27 cellular contexts compared by ENCODE assay signal in the genomic region with DNA sequence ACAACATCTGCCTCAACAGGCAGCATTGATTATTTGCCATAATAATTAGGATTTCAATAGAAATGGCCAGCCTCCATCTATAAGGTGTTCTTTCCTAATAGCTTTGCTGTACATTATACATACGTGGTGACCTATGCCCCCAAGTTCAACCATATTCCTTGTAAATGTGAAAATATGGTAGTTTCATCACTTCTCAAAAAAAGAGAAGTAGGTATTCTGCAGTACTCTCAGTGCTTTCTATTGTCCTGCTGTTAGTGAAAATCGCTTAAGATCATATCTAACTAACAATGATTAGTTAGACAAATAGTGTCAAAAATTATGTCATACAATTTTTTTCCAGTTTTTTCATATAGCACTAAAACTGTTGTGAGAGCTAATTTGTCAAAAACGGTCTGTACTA.
DNase-seq lines count a peak whose midpoint lies in the region; ATAC-seq and TF ChIP-seq lines count a peak whose summit lies in the region.
"Had no signal": no experiment of that assay in that cellular context is flagged by ENCODE, and none has a peak within 500 bp of the region (broad histone marks: within the 10 kb centered on the region; RNA-seq: fewer than 3 reads in every experiment).

No MANE protein-coding gene starts in this region.

- no TSS peak for BruUV-seq in MCF 10A (replicated peaks; lab: Mats Ljungman, UMichigan)

- H3K4me3 Mint-ChIP-seq in MCF 10A (ENCODE audit: unreplicated experiment), result no peak overlapping the region
- no peak overlapping the region for H3K4me3 Mint-ChIP-seq in T-helper 2 cell treated with Interferon-gamma antibody and Interleukin-4, amounts not matched to agents 5 μg/mL and 100 μg/mL, for 36 hours
- H3K4me3 Mint-ChIP-seq: activated CD4-positive, alpha-beta T cell treated with anti-CD3 and anti-CD28 coated beads, Interleukin-2, amount 10 ng/mL, durations not matched to agents 24 days and 14 days; activated naive CD8-positive, alpha-beta T cell treated with anti-CD3 and anti-CD28 coated beads, Interleukin-2, amount 10 ng/mL, durations not matched to agents 7 days and 5 days; CD4-positive, alpha-beta T cell; effector memory CD8-positive, alpha-beta T cell; neural crest cell; stimulated activated naive CD8-positive, alpha-beta T cell treated with anti-CD3 and anti-CD28 coated beads, Interleukin-15, Interleukin-2, amounts not matched to agents 100 ng/mL and 50 ng/mL, for 24 hours had no signal

- TF ChIP-seq CTCF in MCF 10A (IDR thresholded peaks at IDR 0.05; ENCODE audit: unreplicated experiment), result no peak

- CTCF ChIA-PET in MCF 10A (lab: Yijun Ruan, JAX), result interaction anchor here (0.7 kb wide), 1 partner anchor 1650 kb away, joined by 3 read pairs; no protein-coding TSS in a partner anchor

- ATAC-seq in GM18870 (IDR thresholded peaks at IDR 0.05; ENCODE audit: unreplicated experiment) (peak; percentile 46), GM21529 (IDR thresholded peaks at IDR 0.05; ENCODE audit: unreplicated experiment) (peak; percentile 55), HG03469 (IDR thresholded peaks at IDR 0.05; ENCODE audit: unreplicated experiment) (peak; percentile 51)
- ATAC-seq: body of pancreas; effector memory CD8-positive, alpha-beta T cell; gastrocnemius medialis; lower lobe of right lung; psoas muscle had no signal

- no peaks in the 10 kb centered on the region for H3K9me3 Mint-ChIP-seq in MCF 10A (ENCODE audit: unreplicated experiment)
- no peaks in the 10 kb centered on the region for H3K9me3 Mint-ChIP-seq in T-helper 2 cell treated with Interferon-gamma antibody and Interleukin-4, amounts not matched to agents 5 μg/mL and 100 μg/mL, for 36 hours
- H3K9me3 Mint-ChIP-seq: activated CD4-positive, alpha-beta T cell treated with anti-CD3 and anti-CD28 coated beads, Interleukin-2, amount 10 ng/mL, durations not matched to agents 24 days and 14 days; activated naive CD8-positive, alpha-beta T cell treated with anti-CD3 and anti-CD28 coated beads, Interleukin-2, amount 10 ng/mL, durations not matched to agents 7 days and 5 days; CD4-positive, alpha-beta T cell; stimulated activated naive CD8-positive, alpha-beta T cell treated with anti-CD3 and anti-CD28 coated beads, Interleukin-15, Interleukin-2, amounts not matched to agents 100 ng/mL and 50 ng/mL, for 24 hours had no signal

- intact Hi-C loops in MCF 10A (cut with micrococcal nuclease), result no loop called here

- H3K27me3 Mint-ChIP-seq in MCF 10A (ENCODE audit: insufficient read depth, unreplicated experiment), result no peaks in the 10 kb centered on the region
- peaks cover 12% of the 10 kb centered on the region for H3K27me3 Mint-ChIP-seq in T-helper 2 cell treated with Interferon-gamma antibody and Interleukin-4, amounts not matched to agents 5 μg/mL and 100 μg/mL, for 36 hours (ENCODE audit: low read depth)
- H3K27me3 Mint-ChIP-seq: effector memory CD8-positive, alpha-beta T cell had no signal

- H3K27ac Mint-ChIP-seq in MCF 10A (ENCODE audit: low read depth, unreplicated experiment), result no peak overlapping the region
- H3K27ac Mint-ChIP-seq in T-helper 2 cell treated with Interferon-gamma antibody and Interleukin-4, amounts not matched to agents 5 μg/mL and 100 μg/mL, for 36 hours, result no peak overlapping the region
- H3K27ac Mint-ChIP-seq: activated CD4-positive, alpha-beta T cell treated with anti-CD3 and anti-CD28 coated beads, Interleukin-2, amount 10 ng/mL, durations not matched to agents 24 days and 14 days; activated naive CD8-positive, alpha-beta T cell treated with anti-CD3 and anti-CD28 coated beads, Interleukin-2, amount 10 ng/mL, durations not matched to agents 7 days and 5 days; CD4-positive, alpha-beta T cell; effector memory CD8-positive, alpha-beta T cell; stimulated activated naive CD8-positive, alpha-beta T cell treated with anti-CD3 and anti-CD28 coated beads, Interleukin-15, Interleukin-2, amounts not matched to agents 100 ng/mL and 50 ng/mL, for 24 hours had no signal

- DNase-seq in SKM-1 treated with dmso at 0.1 percent for 144 hours (lab: John Stamatoyannopoulos, UW; ENCODE audit: unreplicated experiment) (peak; percentile 52), MCF 10A (ENCODE audit: unreplicated experiment) (no peak), islet precursor cell (no peak)
- no peak for DNase-seq in T-helper 2 cell treated with Interferon-gamma antibody and Interleukin-4, amounts not matched to agents 5 μg/mL and 100 μg/mL, for 36 hours (ENCODE audit: low spot score)
- DNase-seq: activated CD4-positive, alpha-beta T cell treated with anti-CD3 and anti-CD28 coated beads, Interleukin-2, amount 10 ng/mL, durations not matched to agents 24 days and 14 days; activated CD8-positive, alpha-beta memory T cell treated with anti-CD3 and anti-CD28 coated beads, Interleukin-2, amount 50 U/mL, for 48 hours; activated naive CD8-positive, alpha-beta T cell treated with anti-CD3 and anti-CD28 coated beads, Interleukin-2, amount 10 ng/mL, durations not matched to agents 7 days and 5 days; body of pancreas; CD4-positive, alpha-beta T cell; DMS 273 treated with DMSO at 0.1 percent for 48 hours; effector memory CD8-positive, alpha-beta T cell; gastrocnemius medialis; KBM-7; kidney; lower lobe of right lung; NCI-H1092; NCI-H2029 treated with DMSO at 0.1 percent for 48 hours; NCI-H446 treated with DMSO at 0.1 percent for 48 hours; NK-92 treated with Interleukin-12 subunit alpha and Interleukin-12 subunit beta, amount 100 ng/mL, for 24 hours; psoas muscle; T-helper 1 cell; tibial artery had no signal

- H3K36me3 Mint-ChIP-seq in MCF 10A (ENCODE audit: insufficient read depth, unreplicated experiment), result no peaks in the 10 kb centered on the region
- H3K36me3 Mint-ChIP-seq in T-helper 2 cell treated with Interferon-gamma antibody and Interleukin-4, amounts not matched to agents 5 μg/mL and 100 μg/mL, for 36 hours (ENCODE audit: low read depth), result no peaks in the 10 kb centered on the region
- H3K36me3 Mint-ChIP-seq: activated naive CD8-positive, alpha-beta T cell treated with anti-CD3 and anti-CD28 coated beads, Interleukin-2, amount 10 ng/mL, durations not matched to agents 7 days and 5 days had no signal

- H3K4me1 Mint-ChIP-seq in MCF 10A (ENCODE audit: insufficient read depth, unreplicated experiment), result no peaks in the 10 kb centered on the region
- H3K4me1 Mint-ChIP-seq in T-helper 2 cell treated with Interferon-gamma antibody and Interleukin-4, amounts not matched to agents 5 μg/mL and 100 μg/mL, for 36 hours (ENCODE audit: low read depth), result no peaks in the 10 kb centered on the region
- H3K4me1 Mint-ChIP-seq: neural crest cell had no signal

- POLR2A ChIA-PET in MCF 10A (lab: Yijun Ruan, JAX), result no interaction called here
